Comparison of ENCODE assay signal across 8 cellular contexts in genomic region chr3:197942956-197943556, GRCh38. TPM values are rescaled to one million over a fixed set of nuclear protein-coding genes. Genes with fewer than 3 reads are reported as not detected.
A peak's percentile ranks its signal among the peaks of the same experiment; 100 is the strongest.
DNase-seq lines count a peak whose midpoint lies in the region; ATAC-seq, FAIRE-seq and TF ChIP-seq lines count a peak whose summit lies in the region.

No MANE protein-coding gene starts in this region.

- no peak overlapping the region for H2AFZ ChIP-seq in HepG2 (ENCODE audit: low read length)

- no peak overlapping the region for H3K27ac ChIP-seq in HepG2 (ENCODE audit: extremely low read length, insufficient read depth, low read length)

- BruUV-seq in HepG2 (replicated peaks; lab: Mats Ljungman, UMichigan) = no TSS peak

- FAIRE-seq in D721Med (lab: Jason Lieb, UNC) = peak; percentile 56
- FAIRE-seq in HepG2 (lab: Jason Lieb, UNC) = peak; percentile 74

- no peak overlapping the region for H3K27ac Mint-ChIP-seq in brain

- H3K4me3 Mint-ChIP-seq in brain = peak overlapping the region in 1 of 5 experiments; percentile 51

- CTCF ChIA-PET in HepG2 (lab: Yijun Ruan, JAX; ENCODE audit: low intra/inter-chr PET ratio, low total read pairs) = interaction anchor here (2.6 kb wide), 1 partner anchor 37 kb away, joined by 29 read pairs; no protein-coding TSS in a partner anchor

- in situ Hi-C loops in HepG2 (cut with HindIII; ENCODE audit: extremely low pct_ligation_motif_present, low pct_unique_long_range_greater_than_20kb) = loop anchor here (5.0 kb wide), 1 partner anchor 36 kb away; no protein-coding TSS in a partner anchor

- H3K9ac ChIP-seq in HepG2 (ENCODE audit: insufficient read depth, low read depth, low read length) = no peak overlapping the region

- H3K9me3 Mint-ChIP-seq in brain = no peaks in the 10 kb centered on the region

- no peaks in the 10 kb centered on the region for H4K20me1 ChIP-seq in HepG2 (ENCODE audit: insufficient read depth, low read length)

- H3K9me3 ChIP-seq in HepG2 (ENCODE audit: low read length) = no peaks in the 10 kb centered on the region

- no peak for TF ChIP-seq RAD21 in HepG2 (CRISPR knock-in tag; IDR thresholded peaks at IDR 0.05)

- no peaks in the 10 kb centered on the region for H3K4me1 Mint-ChIP-seq in brain

- 55% methylated on average over 2 of the region's 2 CpGs for WGBS in HepG2 (ENCODE audit: low lambda C conversion rate)

- TF ChIP-seq EP300 in HepG2 (IDR thresholded peaks at IDR 0.05; ENCODE audit: low read depth in 2 of 2, low read length in 2 of 2) (no peak), HepG2 (CRISPR knock-in tag; IDR thresholded peaks at IDR 0.05; ENCODE audit: borderline replicate concordance) (no peak)

- no peaks in the 10 kb centered on the region for H3K4me1 ChIP-seq in HepG2 (ENCODE audit: insufficient read depth, low read length)

- TF ChIP-seq CTCF in D721Med (IDR thresholded peaks at IDR 0.05; ENCODE audit: insufficient read depth, missing control alignments) = peak; percentile 76
- peak; percentile 62 to 72 for TF ChIP-seq CTCF in brain (conservative IDR thresholded peaks at IDR 0.05)
- peak; percentile 67 for TF ChIP-seq CTCF in HepG2 (CRISPR knock-in tag; IDR thresholded peaks at IDR 0.05)

- peaks cover 18% of the 10 kb centered on the region for H3K36me3 Mint-ChIP-seq in brain

- no peak overlapping the region for H3K4me2 ChIP-seq in HepG2 (ENCODE audit: low read depth, low read length)

- no peaks in the 10 kb centered on the region for H3K27me3 ChIP-seq in HepG2 (ENCODE audit: control insufficient read depth in 1 of 2, insufficient read depth in 2 of 2, low read length in 2 of 2)

- no peak for TF ChIP-seq POLR2A in HepG2 (IDR thresholded peaks at IDR 0.05; ENCODE audit: insufficient read depth in 1 of 2, low read depth in 2 of 2, low read length in 2 of 2)

- POLR2A ChIA-PET in HepG2 (lab: Yijun Ruan, JAX) = no interaction called here

- intact Hi-C loops in HepG2 (cut with micrococcal nuclease; ENCODE audit: unreplicated experiment) = loop anchor here (1.0 kb wide), 1 partner anchor 37 kb away; no protein-coding TSS in a partner anchor
- intact Hi-C loops in posterior vena cava (cut with DNase I) = no loop called here

- H3K36me3 ChIP-seq in HepG2 (replicated peaks in 1 of 2; ENCODE audit: control insufficient read depth in 1 of 2, insufficient read depth in 2 of 2, low read length in 2 of 2) = no peaks in the 10 kb centered on the region

- no peak for DNase-seq in D721Med (ENCODE audit: insufficient read length, low spot score)
- peak; percentile 41 for DNase-seq in NCI-H2227 treated with DMSO at 0.1 percent for 48 hours (lab: John Stamatoyannopoulos, UW)
- DNase-seq in HepG2 (ENCODE audit: low spot score) = no peak
- DNase-seq in T1000 (lab: John Stamatoyannopoulos, UW) = no peak
- no peak for DNase-seq in posterior vena cava (ENCODE audit: low spot score)

- H3K4me3 ChIP-seq in HepG2 (replicated peaks in 1 of 3; ENCODE audit: insufficient read depth in 1 of 3, low read depth in 2 of 3, low read length in 3 of 3) = no peak overlapping the region

- H3K79me2 ChIP-seq in HepG2 (ENCODE audit: insufficient read depth, low read length) = no peaks in the 10 kb centered on the region

- ATAC-seq in GM18907 (IDR thresholded peaks at IDR 0.05; ENCODE audit: unreplicated experiment) (peak; percentile 59), HepG2 (peak; percentile 70), HG02623 (IDR thresholded peaks at IDR 0.05; ENCODE audit: unreplicated experiment) (no peak)

- H3K27me3 Mint-ChIP-seq in brain = no peaks in the 10 kb centered on the region

TF ChIP-seq in HepG2, 621 proteins besides CTCF, POLR2A, EP300 and RAD21:
- TF ChIP-seq ZNF121 (CRISPR knock-in tag; IDR thresholded peaks at IDR 0.05) (0 out of 2 replicates have a peak, but pooled peaks have one; percentile 33), SMC3 (IDR thresholded peaks at IDR 0.05; ENCODE audit: low read length) (peak; percentile 63), STAG1 (CRISPR knock-in tag; IDR thresholded peaks at IDR 0.05) (peak; percentile 36; the same call in 1 of the 2 replicates), ARID3A (IDR thresholded peaks at IDR 0.05; ENCODE audit: low read depth, low read length) (0 out of 2 replicates have a peak, but pooled peaks have one; percentile 56), FLYWCH1 (CRISPR knock-in tag; IDR thresholded peaks at IDR 0.05) (no peak), ZNF335 (CRISPR knock-in tag; IDR thresholded peaks at IDR 0.05) (0 out of 2 replicates have a peak, but pooled peaks have one; percentile 31), NRL (CRISPR knock-in tag; IDR thresholded peaks at IDR 0.05; ENCODE audit: borderline replicate concordance) (no peak)

RNA-seq across cellular contexts. Expression of gene RPL35A, which starts 6.9 kb away (rescaled TPM):
- polyA plus RNA-seq in brain (ENCODE audit: insufficient read depth, low read depth, low replicate concordance) = 1,779 TPM
- 1,582 and 1,828 TPM in 2 replicates for total RNA-seq in HepG2 (2016; rRNA removed; fragmentation: Illumina TruSeq; extraction: Trizol)
- 1,696 and 1,837 TPM in 2 replicates for total RNA-seq in HepG2 (2016; cell fraction: cytosol; rRNA removed; fragmentation: Illumina TruSeq; extraction: Trizol; ENCODE audit: low read depth)
- 1,614 and 1,854 TPM in 2 replicates for total RNA-seq in HepG2 (2016; cell fraction: insoluble cytoplasmic fraction; rRNA removed; fragmentation: Illumina TruSeq; extraction: Trizol)
- 2,885 and 2,896 TPM in 2 replicates for total RNA-seq in HepG2 (2016; cell fraction: membrane; rRNA removed; fragmentation: Illumina TruSeq; extraction: Trizol)
- 536 and 570 TPM in 2 replicates for total RNA-seq in HepG2 (2016; cell fraction: nucleus; rRNA removed; fragmentation: Illumina TruSeq; extraction: Trizol)
- polyA plus RNA-seq in HepG2 (2011; rRNA removed) = 821 and 1,001 TPM in 2 replicates
- polyA plus RNA-seq in HepG2 (2011; cell fraction: cytosol; rRNA removed) = 439 and 690 TPM in 2 replicates
- 155 and 199 TPM in 2 replicates for polyA plus RNA-seq in HepG2 (2011; cell fraction: nucleus; rRNA removed)
- 2,415 and 2,431 TPM in 2 replicates for polyA plus RNA-seq in HepG2 (2012)
- 1,871 and 1,975 TPM in 2 replicates for polyA plus RNA-seq in HepG2 (2016; cell fraction: cytosol; fragmentation: Illumina TruSeq; extraction: Trizol; ENCODE audit: low read depth)
- polyA plus RNA-seq in HepG2 (2016; cell fraction: insoluble cytoplasmic fraction; fragmentation: Illumina TruSeq; extraction: Trizol; ENCODE audit: low read depth) = 1,486 and 1,548 TPM in 2 replicates
- polyA plus RNA-seq in HepG2 (2016; cell fraction: membrane; fragmentation: Illumina TruSeq; extraction: Trizol; ENCODE audit: low read depth) = 2,231 and 2,379 TPM in 2 replicates
- polyA plus RNA-seq in HepG2 (2016; cell fraction: nucleus; fragmentation: Illumina TruSeq; extraction: Trizol; ENCODE audit: insufficient read depth, low read depth) = 898 and 917 TPM in 2 replicates
- 39.0 and 111 TPM in 2 replicates for polyA minus RNA-seq in HepG2 (2011; rRNA and poly(A)+ RNA removed; ENCODE audit: low replicate concordance)
- 190 and 222 TPM in 2 replicates for polyA minus RNA-seq in HepG2 (2011; cell fraction: cytosol; rRNA and poly(A)+ RNA removed)
- polyA minus RNA-seq in HepG2 (2011; cell fraction: nucleus; rRNA and poly(A)+ RNA removed) = 95.4 and 108 TPM in 2 replicates
- total RNA-seq in posterior vena cava = 100 to 1,000 TPM; 655 to 664 TPM

RNA-seq across cellular contexts. Expression of gene LMLN, which starts 17.0 kb away (rescaled TPM):
- polyA plus RNA-seq in brain (ENCODE audit: insufficient read depth, low read depth, low replicate concordance) (1.5 TPM), HepG2 (2011; rRNA removed) (1.6 and 1.8 TPM in 2 replicates)
- total RNA-seq in HepG2 (2016; rRNA removed; fragmentation: Illumina TruSeq; extraction: Trizol) (1.1 and 1.2 TPM in 2 replicates), posterior vena cava (1 to 10 TPM; 6.5 to 7.3 TPM)
- 1.1 and 1.4 TPM in 2 replicates for total RNA-seq in HepG2 (2016; cell fraction: cytosol; rRNA removed; fragmentation: Illumina TruSeq; extraction: Trizol; ENCODE audit: low read depth)
- 1.4 and 1.7 TPM in 2 replicates for total RNA-seq in HepG2 (2016; cell fraction: insoluble cytoplasmic fraction; rRNA removed; fragmentation: Illumina TruSeq; extraction: Trizol)
- 0.76 and 1.5 TPM in 2 replicates for total RNA-seq in HepG2 (2016; cell fraction: membrane; rRNA removed; fragmentation: Illumina TruSeq; extraction: Trizol)
- 2.3 and 3.3 TPM in 2 replicates for total RNA-seq in HepG2 (2016; cell fraction: nucleus; rRNA removed; fragmentation: Illumina TruSeq; extraction: Trizol)
- 1.2 TPM in 2 replicates for polyA plus RNA-seq in HepG2 (2011; cell fraction: cytosol; rRNA removed)
- polyA plus RNA-seq in HepG2 (2011; cell fraction: nucleus; rRNA removed) = 1.4 and 1.7 TPM in 2 replicates
- polyA plus RNA-seq in HepG2 (2012) = 0.71 and 1.1 TPM in 2 replicates
- polyA plus RNA-seq in HepG2 (2016; cell fraction: cytosol; fragmentation: Illumina TruSeq; extraction: Trizol; ENCODE audit: low read depth) = 0.15 TPM in 1 of 2 replicates, not detected in the other
- 0.75 and 0.84 TPM in 2 replicates for polyA plus RNA-seq in HepG2 (2016; cell fraction: insoluble cytoplasmic fraction; fragmentation: Illumina TruSeq; extraction: Trizol; ENCODE audit: low read depth)
- polyA plus RNA-seq in HepG2 (2016; cell fraction: membrane; fragmentation: Illumina TruSeq; extraction: Trizol; ENCODE audit: low read depth) = 0.14 and 0.26 TPM in 2 replicates
- polyA plus RNA-seq in HepG2 (2016; cell fraction: nucleus; fragmentation: Illumina TruSeq; extraction: Trizol; ENCODE audit: insufficient read depth, low read depth) = 1.8 and 2.3 TPM in 2 replicates
- polyA minus RNA-seq in HepG2 (2011; rRNA and poly(A)+ RNA removed; ENCODE audit: low replicate concordance) = 5.8 and 6.4 TPM in 2 replicates
- 1.8 and 2.3 TPM in 2 replicates for polyA minus RNA-seq in HepG2 (2011; cell fraction: cytosol; rRNA and poly(A)+ RNA removed)
- polyA minus RNA-seq in HepG2 (2011; cell fraction: nucleus; rRNA and poly(A)+ RNA removed) = 4.4 and 5.5 TPM in 2 replicates
